ENCODE assay signal across 1 cellular context in genomic region chr6:30453508-30454206, GRCh38.
TF ChIP-seq lines count a peak whose summit lies in the region.
"Not testable (repeated sequence)": the region's sequence is repeated elsewhere in the genome, so short reads cannot be mapped to it uniquely, and the experiment has no call there.

No MANE protein-coding gene starts in this region.

TF ChIP-seq in HepG2, 621 proteins besides CTCF, POLR2A, EP300 and RAD21 (continued from another document):
- TF ChIP-seq FUBP1 (CRISPR knock-in tag; IDR thresholded peaks at IDR 0.05; ENCODE audit: borderline replicate concordance) (0 out of 2 replicates have a peak, but pooled peaks have one; percentile 30), SAP130 (CRISPR knock-in tag; IDR thresholded peaks at IDR 0.05; ENCODE audit: low read depth) (peak; percentile 34; the same call in 1 of the 2 replicates), GATAD2A (CRISPR knock-in tag; IDR thresholded peaks at IDR 0.05) (peak; percentile 62), ZNF512B (CRISPR knock-in tag; IDR thresholded peaks at IDR 0.05; ENCODE audit: borderline replicate concordance) (0 out of 2 replicates have a peak, but pooled peaks have one; percentile 53), KDM3A (CRISPR knock-in tag; IDR thresholded peaks at IDR 0.05; ENCODE audit: low read depth) (0 out of 2 replicates have a peak, but pooled peaks have one; percentile 42), ZNF788 (CRISPR knock-in tag; IDR thresholded peaks at IDR 0.05; ENCODE audit: borderline replicate concordance) (peak; percentile 26; the same call in 1 of the 2 replicates), KLF16 (CRISPR knock-in tag; IDR thresholded peaks at IDR 0.05) (0 out of 4 replicates have a peak, but pooled peaks of 1 of the 2 experiments have one; percentile 37), KDM2A (CRISPR knock-in tag; IDR thresholded peaks at IDR 0.05; ENCODE audit: borderline replicate concordance, low read depth) (peak; percentile 69; the same call in 1 of the 2 replicates), HNRNPLL (IDR thresholded peaks at IDR 0.05; ENCODE audit: low read depth, low read length, poor library complexity, severe bottlenecking) (peak; percentile 29), BORCS8-MEF2B (CRISPR knock-in tag; IDR thresholded peaks at IDR 0.05) (peak; percentile 53; the same call in 1 of the 2 replicates), ZNF274 (CRISPR knock-in tag; IDR thresholded peaks at IDR 0.05) (0 out of 2 replicates have a peak, but pooled peaks have one; percentile 45), IKZF4 (CRISPR knock-in tag; IDR thresholded peaks at IDR 0.05; ENCODE audit: borderline replicate concordance, low read depth, not compliant biosample characterization) (peak; percentile 38), ZNF792 (CRISPR knock-in tag; IDR thresholded peaks at IDR 0.05) (peak; percentile 35; the same call in 1 of the 2 replicates), ZNF547 (CRISPR knock-in tag; IDR thresholded peaks at IDR 0.05) (peak; percentile 22; the same call in 1 of the 2 replicates), KAT8 (CRISPR knock-in tag; IDR thresholded peaks at IDR 0.05) (peak; percentile 31; the same call in 1 of the 2 replicates), REPIN1 (CRISPR knock-in tag; IDR thresholded peaks at IDR 0.05; ENCODE audit: borderline replicate concordance, low read depth) (peak; percentile 62; the same call in 1 of the 2 replicates), SMC3 (IDR thresholded peaks at IDR 0.05; ENCODE audit: low read length) (0 out of 2 replicates have a peak, but pooled peaks have one; percentile 9), LCORL (CRISPR knock-in tag; IDR thresholded peaks at IDR 0.05) (0 out of 2 replicates have a peak, but pooled peaks have one; percentile 18), RNF2 (conservative IDR thresholded peaks at IDR 0.05; ENCODE audit: low read depth) (peak; percentile 57; the same call in 1 of the 2 replicates), ZNF441 (CRISPR knock-in tag; IDR thresholded peaks at IDR 0.05; ENCODE audit: borderline replicate concordance) (0 out of 2 replicates have a peak, but pooled peaks have one; percentile 62), BCL3 (CRISPR knock-in tag; IDR thresholded peaks at IDR 0.05) (0 out of 2 replicates have a peak, but pooled peaks have one; percentile 58)
- TF ChIP-seq LCORL (IDR thresholded peaks at IDR 0.05): not testable (repeated sequence)
